ENCODE assay signal across 14 cellular contexts in the genomic region with DNA sequence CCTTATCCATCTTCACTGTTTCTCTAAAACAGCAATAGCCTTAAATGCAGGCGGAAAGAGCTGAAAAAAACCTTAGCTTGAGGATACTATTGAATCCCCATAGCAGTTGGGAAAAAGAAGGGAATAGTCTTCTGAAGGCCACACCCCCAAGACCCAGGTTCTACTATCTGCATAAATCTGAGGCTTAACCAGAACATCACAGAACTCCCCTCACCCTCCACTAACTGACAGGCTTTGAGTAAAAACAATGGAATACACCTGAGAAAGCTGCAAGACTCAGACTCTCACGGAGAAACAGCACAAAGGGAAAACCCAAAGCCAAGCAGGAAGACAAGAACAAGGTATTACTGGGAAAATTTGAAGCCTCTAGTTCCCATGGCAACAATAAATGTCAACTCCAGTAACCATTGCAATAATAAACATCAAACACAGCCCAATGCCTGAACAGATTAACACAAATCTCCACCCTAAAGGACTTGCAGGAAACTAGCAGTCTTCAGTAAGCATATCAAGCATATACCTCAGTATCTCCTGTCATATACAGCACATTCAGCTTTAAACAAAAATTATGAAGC. TPM values are rescaled to one million over a fixed set of nuclear protein-coding genes. Genes with fewer than 3 reads are reported as not detected.
DNase-seq lines count a peak whose midpoint lies in the region; ATAC-seq and TF ChIP-seq lines count a peak whose summit lies in the region.
"Had no signal": no experiment of that assay in that cellular context is flagged by ENCODE, and none has a peak within 500 bp of the region (broad histone marks: within the 10 kb centered on the region; RNA-seq: fewer than 3 reads in every experiment).

No MANE protein-coding gene starts in this region.

- no peak overlapping the region for H3K4ac ChIP-seq in mesendoderm (ENCODE audit: low read depth, low read length)

- H3K4me1 ChIP-seq in endocrine pancreas (ENCODE audit: control insufficient read depth, insufficient read depth, low read length) (peaks cover 8% of the 10 kb centered on the region), mesendoderm (ENCODE audit: control insufficient read depth, low read depth, low read length) (peaks cover 5% of the 10 kb centered on the region), sigmoid colon (peaks cover 0 to 7% (median 5%) of the 10 kb centered on the region in 4 donors)

- H3K27me3 ChIP-seq in endocrine pancreas (ENCODE audit: control insufficient read depth, insufficient read depth, low read length) (no peaks in the 10 kb centered on the region), mesendoderm (ENCODE audit: insufficient read depth, low read length, poor library complexity) (no peaks in the 10 kb centered on the region), sigmoid colon (no peaks in the 10 kb centered on the region)
- H3K27me3 ChIP-seq: esophagus muscularis mucosa, right lobe of liver had no signal

- DNase-seq in Caki2 (ENCODE audit: low read depth) (peak; percentile 39), M059J (ENCODE audit: low read depth) (peak; percentile 66), mesendoderm (no peak), inferior parietal cortex (ENCODE audit: extremely low spot score) (no peak), sigmoid colon (no peak)
- DNase-seq: caudate nucleus; NCI-H187; NK-92 treated with Interleukin-12 subunit alpha and Interleukin-12 subunit beta, amount 100 ng/mL, for 24 hours; right lobe of liver; stimulated activated naive CD4-positive, alpha-beta T cell had no signal

- ATAC-seq in GM18868 (IDR thresholded peaks at IDR 0.05; ENCODE audit: unreplicated experiment) (no peak), GM21786 (IDR thresholded peaks at IDR 0.05; ENCODE audit: unreplicated experiment) (no peak)

- no peak overlapping the region for H3K4me2 ChIP-seq in mesendoderm (ENCODE audit: low read length)

- H3K36me3 ChIP-seq in endocrine pancreas (ENCODE audit: control insufficient read depth, insufficient read depth, low read length) (no peaks in the 10 kb centered on the region), mesendoderm (ENCODE audit: control insufficient read depth, insufficient read depth, low read length) (no peaks in the 10 kb centered on the region), sigmoid colon (no peaks in the 10 kb centered on the region)
- H3K36me3 ChIP-seq: esophagus muscularis mucosa, right lobe of liver had no signal

- TF ChIP-seq EP300 in sigmoid colon (IDR thresholded peaks at IDR 0.05), result no peak

- H2BK120ac ChIP-seq in mesendoderm (ENCODE audit: low read depth, low read length), result peak overlapping the region; percentile 67

- H3K4me3 ChIP-seq in endocrine pancreas (ENCODE audit: control insufficient read depth, insufficient read depth, low read length), result peak overlapping the region; percentile 20
- H3K4me3 ChIP-seq in mesendoderm (ENCODE audit: low read length), result no peak overlapping the region
- no peak overlapping the region for H3K4me3 ChIP-seq in sigmoid colon
- H3K4me3 ChIP-seq: esophagus muscularis mucosa, right lobe of liver had no signal

- H2AK5ac ChIP-seq in mesendoderm (ENCODE audit: low read length), result no peak overlapping the region

- H3K9ac ChIP-seq in endocrine pancreas (ENCODE audit: control insufficient read depth, insufficient read depth, low read length) (no peak overlapping the region), mesendoderm (ENCODE audit: low read length) (peak overlapping the region; percentile 44)

- H3K23ac ChIP-seq in mesendoderm (ENCODE audit: low read length), result no peak overlapping the region

- intact Hi-C loops in sigmoid colon (cut with DNase I), result no loop called here

- no peak for TF ChIP-seq CTCF in sigmoid colon (IDR thresholded peaks at IDR 0.05)

- H2BK5ac ChIP-seq in mesendoderm (ENCODE audit: low read length), result peak overlapping the region; percentile 14

- no peak overlapping the region for H4K5ac ChIP-seq in mesendoderm (ENCODE audit: low read length)

- no peak overlapping the region for H4K8ac ChIP-seq in mesendoderm (ENCODE audit: low read depth, low read length)

- H3K79me2 ChIP-seq in mesendoderm (ENCODE audit: control insufficient read depth, insufficient read depth, low read length), result peaks cover 1% of the 10 kb centered on the region

- peaks cover 6% of the 10 kb centered on the region for H3K79me1 ChIP-seq in mesendoderm (ENCODE audit: low read length)

- H3K18ac ChIP-seq in mesendoderm (ENCODE audit: low read length), result peak overlapping the region; percentile 39

- H2BK15ac ChIP-seq in mesendoderm (replicated peaks; ENCODE audit: low read depth), result no peak overlapping the region

- in situ Hi-C loops in Caki2 (cut with HindIII; ENCODE audit: low pct_unique_long_range_greater_than_20kb, low sequenced_read_pairs), result no loop called here

- no peak for TF ChIP-seq POLR2A in sigmoid colon (IDR thresholded peaks at IDR 0.05)

- H3K56ac ChIP-seq in mesendoderm (ENCODE audit: low read length), result peak overlapping the region; percentile 4

- H3K27ac ChIP-seq in mesendoderm (ENCODE audit: low read depth, low read length) (peak overlapping the region; percentile 49), sigmoid colon (no peak overlapping the region)
- H3K27ac ChIP-seq: esophagus muscularis mucosa, right lobe of liver had no signal

- H3K9me3 ChIP-seq in endocrine pancreas (ENCODE audit: control insufficient read depth, low read length) (no peaks in the 10 kb centered on the region), sigmoid colon (no peaks in the 10 kb centered on the region)
- H3K9me3 ChIP-seq: esophagus muscularis mucosa, right lobe of liver had no signal

- WGBS in mesendoderm (ENCODE audit: extremely low coverage, insufficient coverage, low lambda C conversion rate), result no CpG with 5 or more reads among the region's 2 CpGs
- 62 to 82% methylated on average over 2 of the region's 2 CpGs for WGBS in sigmoid colon, 2 donors

RNA-seq across cellular contexts. Expression of a gene that starts 56.4 kb away (rescaled TPM):
- total RNA-seq in Caki2 (2014; rRNA removed; shearing (Covaris generic); ENCODE audit: low replicate concordance), result 5.9 and 7.0 TPM in 2 replicates
- total RNA-seq in M059J (2014; rRNA removed; shearing (Covaris generic)), result 6.8 and 10.1 TPM in 2 replicates
- polyA plus RNA-seq in mesendoderm (2013, experiment 1 of 2), result 12.1 TPM
- polyA plus RNA-seq in mesendoderm (2013, experiment 2 of 2), result 11.6 TPM
- total RNA-seq in sigmoid colon, result 10 to 100 TPM; 27.6 to 35.2 (median 29.8) TPM
- 10 to 100 TPM; 10.3 to 19.2 (median 16.0) TPM for polyA plus RNA-seq in sigmoid colon

Comparison
In these comparisons a context has a peak if more than half of its experiments do, and no peak if none do; other contexts are left out.
1. DNase-seq: peak in Caki2 (single experiment) and M059J (single experiment); none in mesendoderm (single experiment), inferior parietal cortex (single experiment) and sigmoid colon (single experiment).